ENCODE assay signal across 9 cellular contexts in the genomic region with DNA sequence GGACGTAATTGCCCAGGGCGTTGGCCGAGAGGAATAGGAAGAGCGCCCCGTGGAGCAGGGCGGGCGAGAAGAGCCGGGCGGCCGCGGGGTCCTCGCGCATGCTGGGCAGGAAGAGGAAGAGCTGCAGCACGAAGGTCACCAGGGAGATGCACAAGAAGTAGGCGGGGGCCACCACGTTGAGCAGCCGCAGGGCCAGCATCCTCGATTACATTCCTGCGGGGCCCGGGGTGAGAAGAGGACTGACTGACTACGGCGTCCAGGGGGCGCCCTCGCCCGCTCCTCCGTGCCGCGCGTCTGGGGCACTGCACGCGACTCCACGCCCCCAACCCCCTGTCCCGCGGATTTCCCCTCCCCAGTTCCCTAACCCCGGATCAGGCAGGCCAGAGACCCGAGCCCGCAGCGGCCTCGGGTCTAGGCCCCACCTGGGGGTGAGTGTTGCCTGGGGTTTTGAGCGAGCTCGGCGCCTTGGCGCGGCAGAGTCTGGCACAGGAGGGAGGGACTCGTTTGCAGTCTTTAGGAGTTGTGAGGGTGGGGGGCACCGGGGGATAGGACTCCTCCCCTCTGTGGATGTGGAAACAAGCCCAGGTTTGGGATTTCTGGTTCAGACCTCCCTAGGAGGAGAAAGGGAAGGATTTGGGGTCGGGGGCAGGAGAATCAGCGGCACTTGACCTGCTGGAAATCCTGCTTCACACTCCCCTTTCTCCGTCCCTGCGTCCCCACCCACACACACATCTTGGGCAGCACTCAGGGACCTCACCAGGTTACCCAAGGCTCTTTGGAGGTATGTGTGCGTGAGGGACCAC. TPM values are rescaled to one million over a fixed set of nuclear protein-coding genes. Genes with fewer than 3 reads are reported as not detected.
DNase-seq lines count a peak whose midpoint lies in the region; ATAC-seq and TF ChIP-seq lines count a peak whose summit lies in the region.
"Had no signal": no experiment of that assay in that cellular context is flagged by ENCODE, and none has a peak within 500 bp of the region (broad histone marks: within the 10 kb centered on the region; RNA-seq: fewer than 3 reads in every experiment).

No MANE protein-coding gene starts in this region.

- H3K27ac ChIP-seq in AG04450 (ENCODE audit: low read depth, low read length): no peak overlapping the region

- intact Hi-C loops in activated T-helper 1 cell treated with anti-CD3 and anti-CD28 coated beads, Interleukin-12 subunit alpha, Interleukin-12 subunit beta, Interleukin-2, Interleukin-4 antibody, amounts not matched to agents 30 ng/mL and 10 ng/mL and 1 ng/mL, durations not matched to agents 14 hours and 24 hours and 36 hours (cut with micrococcal nuclease): no loop called here
- intact Hi-C loops in left ventricle myocardium superior (cut with micrococcal nuclease): no loop called here

- TF ChIP-seq CTCF in AG04450 (IDR thresholded peaks at IDR 0.05; ENCODE audit: low read depth, low read length) (peak; percentile 48), GM12874 (IDR thresholded peaks at IDR 0.05; ENCODE audit: insufficient read depth, low read depth, low read length) (peak; percentile 87)

- peaks cover 70% of the 10 kb centered on the region for H3K27me3 ChIP-seq in AG04450 (ENCODE audit: control insufficient read depth, insufficient read depth, low read length)

- H3K4me1 Mint-ChIP-seq in activated T-helper 1 cell treated with anti-CD3 and anti-CD28 coated beads, Interleukin-12 subunit alpha, Interleukin-12 subunit beta, Interleukin-2, Interleukin-4 antibody, amounts not matched to agents 30 ng/mL and 10 ng/mL and 1 ng/mL, durations not matched to agents 14 hours and 24 hours and 36 hours (ENCODE audit: low read depth): peaks cover 10% of the 10 kb centered on the region

- no peak overlapping the region for H3K27ac Mint-ChIP-seq in activated T-helper 1 cell treated with anti-CD3 and anti-CD28 coated beads, Interleukin-12 subunit alpha, Interleukin-12 subunit beta, Interleukin-2, Interleukin-4 antibody, amounts not matched to agents 30 ng/mL and 10 ng/mL and 1 ng/mL, durations not matched to agents 14 hours and 24 hours and 36 hours

- POLR2A ChIA-PET in AG04450 (lab: Yijun Ruan, JAX): interaction anchor here (0.5 kb wide), 1 partner anchor 39 kb away, joined by 3 read pairs; no protein-coding TSS in a partner anchor

- peaks cover 68% of the 10 kb centered on the region for H3K27me3 Mint-ChIP-seq in activated T-helper 1 cell treated with anti-CD3 and anti-CD28 coated beads, Interleukin-12 subunit alpha, Interleukin-12 subunit beta, Interleukin-2, Interleukin-4 antibody, amounts not matched to agents 30 ng/mL and 10 ng/mL and 1 ng/mL, durations not matched to agents 14 hours and 24 hours and 36 hours (ENCODE audit: insufficient read depth)

- H3K9me3 ChIP-seq in AG04450 (ENCODE audit: control insufficient read depth, insufficient read depth, low read length): no peaks in the 10 kb centered on the region; the same call in 1 of the 2 replicates

- H3K9me3 Mint-ChIP-seq in activated T-helper 1 cell treated with anti-CD3 and anti-CD28 coated beads, Interleukin-12 subunit alpha, Interleukin-12 subunit beta, Interleukin-2, Interleukin-4 antibody, amounts not matched to agents 30 ng/mL and 10 ng/mL and 1 ng/mL, durations not matched to agents 14 hours and 24 hours and 36 hours: no peaks in the 10 kb centered on the region

- DNase-seq in AG04450 (ENCODE audit: low read depth, low spot score): no peak
- peak; percentile 35 for DNase-seq in NCI-H460 (ENCODE audit: extremely low read depth, low read depth)
- peak; percentile 15 for DNase-seq in activated T-helper 1 cell treated with anti-CD3 and anti-CD28 coated beads, Interleukin-12 subunit alpha, Interleukin-12 subunit beta, Interleukin-2, Interleukin-4 antibody, amounts not matched to agents 30 ng/mL and 10 ng/mL and 1 ng/mL, durations not matched to agents 14 hours and 24 hours and 36 hours (ENCODE audit: low spot score)
- DNase-seq in left ventricle myocardium superior: peak; percentile 41
- peak; percentile 45 for DNase-seq in stimulated activated CD4-positive, alpha-beta T cell treated with anti-CD3 and anti-CD28 coated beads, Interleukin-12 subunit alpha, Interleukin-12 subunit beta, amount 100 ng/mL, for 4 hours
- no peak for DNase-seq in ureter (ENCODE audit: low spot score)

- H3K4me3 ChIP-seq in AG04450 (ENCODE audit: low read depth, low read length): no peak overlapping the region
- H3K4me3 ChIP-seq: lung had no signal

- H3K36me3 Mint-ChIP-seq in activated T-helper 1 cell treated with anti-CD3 and anti-CD28 coated beads, Interleukin-12 subunit alpha, Interleukin-12 subunit beta, Interleukin-2, Interleukin-4 antibody, amounts not matched to agents 30 ng/mL and 10 ng/mL and 1 ng/mL, durations not matched to agents 14 hours and 24 hours and 36 hours (ENCODE audit: low read depth): no peaks in the 10 kb centered on the region

- ATAC-seq in left ventricle myocardium superior (peak; percentile 41), HG02981 (IDR thresholded peaks at IDR 0.05; ENCODE audit: unreplicated experiment) (no peak)

- CTCF ChIA-PET in AG04450 (lab: Charles Lee): no interaction called here

- no peak overlapping the region for H3K4me3 Mint-ChIP-seq in activated T-helper 1 cell treated with anti-CD3 and anti-CD28 coated beads, Interleukin-12 subunit alpha, Interleukin-12 subunit beta, Interleukin-2, Interleukin-4 antibody, amounts not matched to agents 30 ng/mL and 10 ng/mL and 1 ng/mL, durations not matched to agents 14 hours and 24 hours and 36 hours

RNA-seq across cellular contexts. Expression of a gene that starts 1.9 kb away (rescaled TPM):
- polyA plus RNA-seq in AG04450 (2011; rRNA removed): not detected in 2 replicates
- polyA minus RNA-seq in AG04450 (2011; rRNA and poly(A)+ RNA removed): not detected in 2 replicates
- not detected in 2 replicates for total RNA-seq in NCI-H460 (2014; rRNA removed; shearing (Covaris generic))
- not detected in 2 replicates for polyA plus RNA-seq in NCI-H460 (2014; cell fraction: nucleus; rRNA removed)
- total RNA-seq in activated T-helper 1 cell treated with anti-CD3 and anti-CD28 coated beads, Interleukin-12 subunit alpha, Interleukin-12 subunit beta, Interleukin-2, Interleukin-4 antibody, amounts not matched to agents 30 ng/mL and 10 ng/mL and 1 ng/mL, durations not matched to agents 14 hours and 24 hours and 36 hours: not detected in 2 replicates
- not detected for total RNA-seq in left ventricle myocardium superior
- not detected for total RNA-seq in ureter
- total RNA-seq: lung had no signal

RNA-seq across cellular contexts. Expression of a gene that starts 41.7 kb away (rescaled TPM):
- 8.9 and 9.9 TPM in 2 replicates for polyA plus RNA-seq in AG04450 (2011; rRNA removed)
- polyA minus RNA-seq in AG04450 (2011; rRNA and poly(A)+ RNA removed): 12.2 and 19.5 TPM in 2 replicates
- 16.6 and 17.9 TPM in 2 replicates for total RNA-seq in NCI-H460 (2014; rRNA removed; shearing (Covaris generic))
- polyA plus RNA-seq in NCI-H460 (2014; cell fraction: nucleus; rRNA removed): 21.4 and 29.3 TPM in 2 replicates
- total RNA-seq in activated T-helper 1 cell treated with anti-CD3 and anti-CD28 coated beads, Interleukin-12 subunit alpha, Interleukin-12 subunit beta, Interleukin-2, Interleukin-4 antibody, amounts not matched to agents 30 ng/mL and 10 ng/mL and 1 ng/mL, durations not matched to agents 14 hours and 24 hours and 36 hours: 10.3 and 11.5 TPM in 2 replicates
- 89.7 TPM for total RNA-seq in left ventricle myocardium superior
- total RNA-seq in ureter: 39.5 TPM

RNA-seq across cellular contexts. Expression of a gene that starts 41.9 kb away (rescaled TPM):
- not detected in 2 replicates for polyA plus RNA-seq in AG04450 (2011; rRNA removed)
- not detected in 2 replicates for polyA minus RNA-seq in AG04450 (2011; rRNA and poly(A)+ RNA removed)
- not detected in 2 replicates for total RNA-seq in NCI-H460 (2014; rRNA removed; shearing (Covaris generic))
- polyA plus RNA-seq in NCI-H460 (2014; cell fraction: nucleus; rRNA removed): 0.10 TPM in 1 of 2 replicates, not detected in the other
- 1.6 TPM in 2 replicates for total RNA-seq in activated T-helper 1 cell treated with anti-CD3 and anti-CD28 coated beads, Interleukin-12 subunit alpha, Interleukin-12 subunit beta, Interleukin-2, Interleukin-4 antibody, amounts not matched to agents 30 ng/mL and 10 ng/mL and 1 ng/mL, durations not matched to agents 14 hours and 24 hours and 36 hours
- 1.9 TPM for total RNA-seq in left ventricle myocardium superior
- total RNA-seq in ureter: 0.55 TPM

Comparison
In these comparisons a context has a peak if more than half of its experiments do, and no peak if none do; other contexts are left out.
1. DNase-seq: peak in NCI-H460 (single experiment), activated T-helper 1 cell treated with anti-CD3 and anti-CD28 coated beads, Interleukin-12 subunit alpha, Interleukin-12 subunit beta, Interleukin-2, Interleukin-4 antibody, amounts not matched to agents 30 ng/mL and 10 ng/mL and 1 ng/mL, durations not matched to agents 14 hours and 24 hours and 36 hours (single experiment), left ventricle myocardium superior (single experiment) and stimulated activated CD4-positive, alpha-beta T cell treated with anti-CD3 and anti-CD28 coated beads, Interleukin-12 subunit alpha, Interleukin-12 subunit beta, amount 100 ng/mL, for 4 hours (single experiment); none in AG04450 (single experiment) and ureter (single experiment).